21 cellular contexts compared by ENCODE assay signal in the genomic region with DNA sequence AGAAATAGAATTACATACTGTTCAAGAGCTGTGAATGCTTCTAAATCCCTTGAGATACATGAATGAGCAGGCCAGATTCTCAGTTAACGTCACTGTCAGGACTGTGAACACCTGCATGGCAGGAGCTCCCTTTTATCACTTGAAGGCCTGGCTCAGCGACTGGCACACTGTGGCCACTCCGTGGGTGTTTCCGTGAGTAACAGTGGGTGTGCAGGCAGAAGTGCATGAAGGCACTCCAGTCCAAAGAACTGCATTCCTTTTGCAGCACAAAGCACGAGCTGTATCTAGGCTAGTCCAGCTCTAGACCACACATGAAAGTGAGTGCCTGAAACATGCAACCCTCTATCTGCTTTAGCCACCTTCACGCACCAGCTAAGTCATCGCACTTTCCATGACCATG. TPM values are rescaled to one million over a fixed set of nuclear protein-coding genes. Genes with fewer than 3 reads are reported as not detected.
DNase-seq lines count a peak whose midpoint lies in the region; ATAC-seq, FAIRE-seq and TF ChIP-seq lines count a peak whose summit lies in the region.
"Had no signal": no experiment of that assay in that cellular context is flagged by ENCODE, and none has a peak within 500 bp of the region (broad histone marks: within the 10 kb centered on the region; RNA-seq: fewer than 3 reads in every experiment).

No MANE protein-coding gene starts in this region.

- no peak for DNase-seq in HTR-8/SVneo (ENCODE audit: insufficient read length, low spot score)
- peak; percentile 58 for DNase-seq in kidney tubule cell (ENCODE audit: low spot score)
- DNase-seq in PC-3: no peak
- DNase-seq in NCI-H1417 treated with DMSO at 0.1 percent for 48 hours (lab: John Stamatoyannopoulos, UW): no peak
- no peak for DNase-seq in activated effector memory CD4-positive, alpha-beta T cell treated with Interleukin-2 at 50 U/mL for 16 hours
- DNase-seq: BE2C; C1 segment of cervical spinal cord; CD4-positive, CD25-positive, alpha-beta regulatory T cell; CD8-positive, alpha-beta memory T cell; COR-L47; DMS 273 treated with DMSO at 0.1 percent for 48 hours; DMS53; DND-41; EL had no signal

- H3K79me2 ChIP-seq in PC-3 (ENCODE audit: low read length): no peaks in the 10 kb centered on the region

- intact Hi-C loops in PC-3 (cut with micrococcal nuclease): no loop called here

- ATAC-seq in GM18520 (IDR thresholded peaks at IDR 0.05; ENCODE audit: unreplicated experiment) (peak; percentile 23), esophagus mucosa (peak; percentile 65), GM19023 (IDR thresholded peaks at IDR 0.05; ENCODE audit: unreplicated experiment) (no peak), PC-3 (no peak)

- CTCF ChIA-PET in PC-3 (lab: Charles Lee): no interaction called here

- H3K9me2 ChIP-seq in PC-3 (replicated peaks; ENCODE audit: low read length): no peaks in the 10 kb centered on the region

- no peak overlapping the region for H2AFZ ChIP-seq in PC-3 (ENCODE audit: low read length)

- POLR2A ChIA-PET in PC-3 (lab: Charles Lee; ENCODE audit: unreplicated experiment): no interaction called here

- no peaks in the 10 kb centered on the region for H3K36me3 ChIP-seq in PC-3 (ENCODE audit: low read depth, low read length)
- H3K36me3 ChIP-seq: BE2C, HAP-1 had no signal

- no peak overlapping the region for H3K27ac ChIP-seq in PC-3 (ENCODE audit: low read length)
- H3K27ac ChIP-seq: KMS-11 had no signal

- H3K9ac ChIP-seq in PC-3 (ENCODE audit: low read length): no peak overlapping the region
- H3K9ac ChIP-seq: KMS-11 had no signal

- no peaks in the 10 kb centered on the region for H3K9me3 ChIP-seq in PC-3 (ENCODE audit: low read length)
- H3K9me3 ChIP-seq: BE2C had no signal

- H3K4me2 ChIP-seq in PC-3 (ENCODE audit: low read length): no peak overlapping the region
- H3K4me2 ChIP-seq: KMS-11 had no signal

- BruUV-seq in PC-3 (replicated peaks; lab: Mats Ljungman, UMichigan): no TSS peak

- H3K4me1 ChIP-seq in PC-3 (ENCODE audit: insufficient read depth, low read length): peaks cover 18% of the 10 kb centered on the region; the same call in 1 of the 2 replicates
- H3K4me1 ChIP-seq: BE2C, HAP-1 had no signal

- H3K4me3 ChIP-seq in PC-3 (ENCODE audit: low read length): no peak overlapping the region
- H3K4me3 ChIP-seq: HAP-1 had no signal

- no peaks in the 10 kb centered on the region for H3K27me3 ChIP-seq in PC-3 (ENCODE audit: low read length)

- H3F3A ChIP-seq in PC-3 (ENCODE audit: low read length, unreplicated experiment): no peaks in the 10 kb centered on the region

- peak; percentile 65 for FAIRE-seq in HTR-8/SVneo (lab: Jason Lieb, UNC)
- FAIRE-seq: GM12891, H1 had no signal

- TF ChIP-seq CTCF in PC-3 (conservative IDR thresholded peaks at IDR 0.05; ENCODE audit: low read depth, low read length): no peak

- H4K20me1 ChIP-seq in PC-3 (ENCODE audit: low read length): no peaks in the 10 kb centered on the region

RNA-seq across cellular contexts. Expression of gene SIM2, which starts 9.6 kb away (rescaled TPM):
- 18.3 TPM for total RNA-seq in esophagus mucosa
- 71.2 and 104 TPM in 2 replicates for total RNA-seq in PC-3 (2014; rRNA removed)
- total RNA-seq: CD4-positive, CD25-positive, alpha-beta regulatory T cell; CD8-positive, alpha-beta memory T cell had no signal

Comparison
In these comparisons a context has a peak if more than half of its experiments do, and no peak if none do; other contexts are left out.
1. ATAC-seq: peak in GM18520 (single experiment) and esophagus mucosa (single experiment); none in GM19023 (single experiment) and PC-3 (single experiment).